Comparison of ENCODE assay signal across 1 cellular context in genomic region chr20:43530321-43531090, GRCh38.
A peak's percentile ranks its signal among the peaks of the same experiment; 100 is the strongest.
TF ChIP-seq lines count a peak whose summit lies in the region.

No MANE protein-coding gene starts in this region.

TF ChIP-seq in HepG2, 621 proteins besides CTCF, POLR2A, EP300 and RAD21 (continued from another document and continues in another):
- peak; percentile 77 for TF ChIP-seq DRAP1 (CRISPR knock-in tag; IDR thresholded peaks at IDR 0.05)
- TF ChIP-seq, protein P1, sequence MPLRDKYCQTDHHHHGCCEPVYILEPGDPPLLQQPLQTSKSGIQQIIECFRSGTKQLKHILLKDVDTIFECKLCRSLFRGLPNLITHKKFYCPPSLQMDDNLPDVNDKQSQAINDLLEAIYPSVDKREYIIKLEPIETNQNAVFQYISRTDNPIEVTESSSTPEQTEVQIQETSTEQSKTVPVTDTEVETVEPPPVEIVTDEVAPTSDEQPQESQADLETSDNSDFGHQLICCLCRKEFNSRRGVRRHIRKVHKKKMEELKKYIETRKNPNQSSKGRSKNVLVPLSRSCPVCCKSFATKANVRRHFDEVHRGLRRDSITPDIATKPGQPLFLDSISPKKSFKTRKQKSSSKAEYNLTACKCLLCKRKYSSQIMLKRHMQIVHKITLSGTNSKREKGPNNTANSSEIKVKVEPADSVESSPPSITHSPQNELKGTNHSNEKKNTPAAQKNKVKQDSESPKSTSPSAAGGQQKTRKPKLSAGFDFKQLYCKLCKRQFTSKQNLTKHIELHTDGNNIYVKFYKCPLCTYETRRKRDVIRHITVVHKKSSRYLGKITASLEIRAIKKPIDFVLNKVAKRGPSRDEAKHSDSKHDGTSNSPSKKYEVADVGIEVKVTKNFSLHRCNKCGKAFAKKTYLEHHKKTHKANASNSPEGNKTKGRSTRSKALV (CRISPR knock-in tag; IDR thresholded peaks at IDR 0.05) = no peak
- no peak for TF ChIP-seq RELA (CRISPR knock-in tag; IDR thresholded peaks at IDR 0.05)
- TF ChIP-seq ZNF383 (CRISPR knock-in tag; IDR thresholded peaks at IDR 0.05; ENCODE audit: borderline replicate concordance) = no peak
- TF ChIP-seq CENPBD1 (CRISPR knock-in tag; IDR thresholded peaks at IDR 0.05; ENCODE audit: borderline replicate concordance, low read depth) = no peak
- TF ChIP-seq HDAC2 (CRISPR knock-in tag; IDR thresholded peaks at IDR 0.05) = peak; percentile 94
- peak; percentile 92 for TF ChIP-seq ZNF747 (CRISPR knock-in tag; IDR thresholded peaks at IDR 0.05; ENCODE audit: borderline replicate concordance)
- TF ChIP-seq, protein P2, sequence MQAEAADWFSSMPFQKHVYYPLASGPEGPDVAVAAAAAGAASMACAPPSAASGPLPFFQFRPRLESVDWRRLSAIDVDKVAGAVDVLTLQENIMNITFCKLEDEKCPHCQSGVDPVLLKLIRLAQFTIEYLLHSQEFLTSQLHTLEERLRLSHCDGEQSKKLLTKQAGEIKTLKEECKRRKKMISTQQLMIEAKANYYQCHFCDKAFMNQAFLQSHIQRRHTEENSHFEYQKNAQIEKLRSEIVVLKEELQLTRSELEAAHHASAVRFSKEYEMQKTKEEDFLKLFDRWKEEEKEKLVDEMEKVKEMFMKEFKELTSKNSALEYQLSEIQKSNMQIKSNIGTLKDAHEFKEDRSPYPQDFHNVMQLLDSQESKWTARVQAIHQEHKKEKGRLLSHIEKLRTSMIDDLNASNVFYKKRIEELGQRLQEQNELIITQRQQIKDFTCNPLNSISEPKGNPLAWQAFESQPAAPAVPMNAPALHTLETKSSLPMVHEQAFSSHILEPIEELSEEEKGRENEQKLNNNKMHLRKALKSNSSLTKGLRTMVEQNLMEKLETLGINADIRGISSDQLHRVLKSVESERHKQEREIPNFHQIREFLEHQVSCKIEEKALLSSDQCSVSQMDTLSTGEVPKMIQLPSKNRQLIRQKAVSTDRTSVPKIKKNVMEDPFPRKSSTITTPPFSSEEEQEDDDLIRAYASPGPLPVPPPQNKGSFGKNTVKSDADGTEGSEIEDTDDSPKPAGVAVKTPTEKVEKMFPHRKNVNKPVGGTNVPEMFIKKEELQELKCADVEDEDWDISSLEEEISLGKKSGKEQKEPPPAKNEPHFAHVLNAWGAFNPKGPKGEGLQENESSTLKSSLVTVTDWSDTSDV (CRISPR knock-in tag; IDR thresholded peaks at IDR 0.05) = no peak; the same call in 1 of the 2 replicates
- TF ChIP-seq, protein P3, sequence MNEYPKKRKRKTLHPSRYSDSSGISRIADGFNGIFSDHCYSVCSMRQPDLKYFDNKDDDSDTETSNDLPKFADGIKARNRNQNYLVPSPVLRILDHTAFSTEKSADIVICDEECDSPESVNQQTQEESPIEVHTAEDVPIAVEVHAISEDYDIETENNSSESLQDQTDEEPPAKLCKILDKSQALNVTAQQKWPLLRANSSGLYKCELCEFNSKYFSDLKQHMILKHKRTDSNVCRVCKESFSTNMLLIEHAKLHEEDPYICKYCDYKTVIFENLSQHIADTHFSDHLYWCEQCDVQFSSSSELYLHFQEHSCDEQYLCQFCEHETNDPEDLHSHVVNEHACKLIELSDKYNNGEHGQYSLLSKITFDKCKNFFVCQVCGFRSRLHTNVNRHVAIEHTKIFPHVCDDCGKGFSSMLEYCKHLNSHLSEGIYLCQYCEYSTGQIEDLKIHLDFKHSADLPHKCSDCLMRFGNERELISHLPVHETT (CRISPR knock-in tag; conservative IDR thresholded peaks at IDR 0.05) = no peak; the same call in 1 of the 2 replicates
- TF ChIP-seq CCDC6 (CRISPR knock-in tag; IDR thresholded peaks at IDR 0.05) = peak; percentile 90
- TF ChIP-seq HOXA5 (CRISPR knock-in tag; IDR thresholded peaks at IDR 0.05) = peak; percentile 39; the same call in 1 of the 2 replicates
- no peak; the same call in 1 of the 2 replicates for TF ChIP-seq POLR2AphosphoS5 (IDR thresholded peaks at IDR 0.05; ENCODE audit: low read depth, low read length)
- peak; percentile 77 for TF ChIP-seq FOXA3 (CRISPR knock-in tag; IDR thresholded peaks at IDR 0.05)
- peak; percentile 99 for TF ChIP-seq SALL1 (CRISPR knock-in tag; IDR thresholded peaks at IDR 0.05)
- TF ChIP-seq, protein P4, sequence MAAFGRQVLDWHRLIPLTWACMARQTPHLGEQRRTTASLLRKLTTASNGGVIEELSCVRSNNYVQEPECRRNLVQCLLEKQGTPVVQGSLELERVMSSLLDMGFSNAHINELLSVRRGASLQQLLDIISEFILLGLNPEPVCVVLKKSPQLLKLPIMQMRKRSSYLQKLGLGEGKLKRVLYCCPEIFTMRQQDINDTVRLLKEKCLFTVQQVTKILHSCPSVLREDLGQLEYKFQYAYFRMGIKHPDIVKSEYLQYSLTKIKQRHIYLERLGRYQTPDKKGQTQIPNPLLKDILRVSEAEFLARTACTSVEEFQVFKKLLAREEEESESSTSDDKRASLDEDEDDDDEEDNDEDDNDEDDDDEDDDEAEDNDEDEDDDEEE (CRISPR knock-in tag; IDR thresholded peaks at IDR 0.05) = peak; percentile 98; the same call in 1 of the 2 replicates
- TF ChIP-seq ZNF234 (CRISPR knock-in tag; conservative IDR thresholded peaks at IDR 0.05) = peak; percentile 93
- TF ChIP-seq ZNF577 (CRISPR knock-in tag; IDR thresholded peaks at IDR 0.05; ENCODE audit: borderline replicate concordance, low read depth) = no peak
- peak; percentile 99 for TF ChIP-seq ERF (CRISPR knock-in tag; IDR thresholded peaks at IDR 0.05)
- TF ChIP-seq GTF3A (CRISPR knock-in tag; conservative IDR thresholded peaks at IDR 0.05) = no peak
- TF ChIP-seq, protein P5, sequence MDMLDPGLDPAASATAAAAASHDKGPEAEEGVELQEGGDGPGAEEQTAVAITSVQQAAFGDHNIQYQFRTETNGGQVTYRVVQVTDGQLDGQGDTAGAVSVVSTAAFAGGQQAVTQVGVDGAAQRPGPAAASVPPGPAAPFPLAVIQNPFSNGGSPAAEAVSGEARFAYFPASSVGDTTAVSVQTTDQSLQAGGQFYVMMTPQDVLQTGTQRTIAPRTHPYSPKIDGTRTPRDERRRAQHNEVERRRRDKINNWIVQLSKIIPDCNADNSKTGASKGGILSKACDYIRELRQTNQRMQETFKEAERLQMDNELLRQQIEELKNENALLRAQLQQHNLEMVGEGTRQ (IDR thresholded peaks at IDR 0.05; ENCODE audit: low read depth, low read length) = peak; percentile 54
- TF ChIP-seq, protein P5 (CRISPR knock-in tag; IDR thresholded peaks at IDR 0.05; ENCODE audit: borderline replicate concordance) = peak; percentile 61; the same call in 1 of the 2 replicates
- TF ChIP-seq ZNF143 (CRISPR knock-in tag; IDR thresholded peaks at IDR 0.05) = no peak; the same call in 1 of the 2 replicates
- peak; percentile 99 for TF ChIP-seq NPAS2 (CRISPR knock-in tag; IDR thresholded peaks at IDR 0.05; ENCODE audit: borderline replicate concordance)
- TF ChIP-seq SAP130 (CRISPR knock-in tag; IDR thresholded peaks at IDR 0.05; ENCODE audit: low read depth) = peak; percentile 98
- no peak for TF ChIP-seq ZNF775 (CRISPR knock-in tag; IDR thresholded peaks at IDR 0.05; ENCODE audit: borderline replicate concordance)
- TF ChIP-seq, protein P6, sequence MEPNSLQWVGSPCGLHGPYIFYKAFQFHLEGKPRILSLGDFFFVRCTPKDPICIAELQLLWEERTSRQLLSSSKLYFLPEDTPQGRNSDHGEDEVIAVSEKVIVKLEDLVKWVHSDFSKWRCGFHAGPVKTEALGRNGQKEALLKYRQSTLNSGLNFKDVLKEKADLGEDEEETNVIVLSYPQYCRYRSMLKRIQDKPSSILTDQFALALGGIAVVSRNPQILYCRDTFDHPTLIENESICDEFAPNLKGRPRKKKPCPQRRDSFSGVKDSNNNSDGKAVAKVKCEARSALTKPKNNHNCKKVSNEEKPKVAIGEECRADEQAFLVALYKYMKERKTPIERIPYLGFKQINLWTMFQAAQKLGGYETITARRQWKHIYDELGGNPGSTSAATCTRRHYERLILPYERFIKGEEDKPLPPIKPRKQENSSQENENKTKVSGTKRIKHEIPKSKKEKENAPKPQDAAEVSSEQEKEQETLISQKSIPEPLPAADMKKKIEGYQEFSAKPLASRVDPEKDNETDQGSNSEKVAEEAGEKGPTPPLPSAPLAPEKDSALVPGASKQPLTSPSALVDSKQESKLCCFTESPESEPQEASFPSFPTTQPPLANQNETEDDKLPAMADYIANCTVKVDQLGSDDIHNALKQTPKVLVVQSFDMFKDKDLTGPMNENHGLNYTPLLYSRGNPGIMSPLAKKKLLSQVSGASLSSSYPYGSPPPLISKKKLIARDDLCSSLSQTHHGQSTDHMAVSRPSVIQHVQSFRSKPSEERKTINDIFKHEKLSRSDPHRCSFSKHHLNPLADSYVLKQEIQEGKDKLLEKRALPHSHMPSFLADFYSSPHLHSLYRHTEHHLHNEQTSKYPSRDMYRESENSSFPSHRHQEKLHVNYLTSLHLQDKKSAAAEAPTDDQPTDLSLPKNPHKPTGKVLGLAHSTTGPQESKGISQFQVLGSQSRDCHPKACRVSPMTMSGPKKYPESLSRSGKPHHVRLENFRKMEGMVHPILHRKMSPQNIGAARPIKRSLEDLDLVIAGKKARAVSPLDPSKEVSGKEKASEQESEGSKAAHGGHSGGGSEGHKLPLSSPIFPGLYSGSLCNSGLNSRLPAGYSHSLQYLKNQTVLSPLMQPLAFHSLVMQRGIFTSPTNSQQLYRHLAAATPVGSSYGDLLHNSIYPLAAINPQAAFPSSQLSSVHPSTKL (CRISPR knock-in tag; IDR thresholded peaks at IDR 0.05) = peak; percentile 92
- TF ChIP-seq ZFAT (CRISPR knock-in tag; conservative IDR thresholded peaks at IDR 0.05) = no peak
- peak; percentile 89 for TF ChIP-seq NFKBIZ (CRISPR knock-in tag; IDR thresholded peaks at IDR 0.05)
- TF ChIP-seq MIER2 (CRISPR knock-in tag; IDR thresholded peaks at IDR 0.05) = peak; percentile 84
- TF ChIP-seq ZNF333 (CRISPR knock-in tag; IDR thresholded peaks at IDR 0.05; ENCODE audit: borderline replicate concordance) = peak; percentile 93
- TF ChIP-seq AKAP8 (CRISPR knock-in tag; IDR thresholded peaks at IDR 0.05) = 0 out of 2 replicates have a peak, but pooled peaks have one; percentile 49
- TF ChIP-seq ZNF883 (CRISPR knock-in tag; IDR thresholded peaks at IDR 0.05; ENCODE audit: not compliant biosample characterization) = peak; percentile 89
- TF ChIP-seq, protein P7, sequence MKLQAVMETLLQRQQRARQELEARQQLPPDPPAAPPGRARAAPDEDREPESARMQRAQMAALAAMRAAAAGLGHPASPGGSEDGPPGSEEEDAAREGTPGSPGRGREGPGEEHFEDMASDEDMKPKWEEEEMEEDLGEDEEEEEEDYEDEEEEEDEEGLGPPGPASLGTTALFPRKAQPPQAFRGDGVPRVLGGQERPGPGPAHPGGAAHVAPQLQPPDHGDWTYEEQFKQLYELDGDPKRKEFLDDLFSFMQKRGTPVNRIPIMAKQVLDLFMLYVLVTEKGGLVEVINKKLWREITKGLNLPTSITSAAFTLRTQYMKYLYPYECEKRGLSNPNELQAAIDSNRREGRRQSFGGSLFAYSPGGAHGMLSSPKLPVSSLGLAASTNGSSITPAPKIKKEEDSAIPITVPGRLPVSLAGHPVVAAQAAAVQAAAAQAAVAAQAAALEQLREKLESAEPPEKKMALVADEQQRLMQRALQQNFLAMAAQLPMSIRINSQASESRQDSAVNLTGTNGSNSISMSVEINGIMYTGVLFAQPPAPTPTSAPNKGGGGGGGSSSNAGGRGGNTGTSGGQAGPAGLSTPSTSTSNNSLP (IDR thresholded peaks at IDR 0.05; ENCODE audit: low read depth, low read length) = peak; percentile 87
- TF ChIP-seq SMYD3 (CRISPR knock-in tag; IDR thresholded peaks at IDR 0.05) = peak; percentile 86
- no peak for TF ChIP-seq ARNT (IDR thresholded peaks at IDR 0.05)
- TF ChIP-seq SP140L (CRISPR knock-in tag; IDR thresholded peaks at IDR 0.05; ENCODE audit: borderline replicate concordance) = peak; percentile 79; the same call in 1 of the 2 replicates
- no peak for TF ChIP-seq SP4 (CRISPR knock-in tag; IDR thresholded peaks at IDR 0.05)
- peak; percentile 85 for TF ChIP-seq ARID2 (CRISPR knock-in tag; IDR thresholded peaks at IDR 0.05; ENCODE audit: borderline replicate concordance)
- TF ChIP-seq ZFP36 (IDR thresholded peaks at IDR 0.05; ENCODE audit: borderline replicate concordance, low read depth, low read length, partially characterized antibody) = no peak
- peak; percentile 56 for TF ChIP-seq GATAD1 (CRISPR knock-in tag; IDR thresholded peaks at IDR 0.05)
- TF ChIP-seq, protein P8, sequence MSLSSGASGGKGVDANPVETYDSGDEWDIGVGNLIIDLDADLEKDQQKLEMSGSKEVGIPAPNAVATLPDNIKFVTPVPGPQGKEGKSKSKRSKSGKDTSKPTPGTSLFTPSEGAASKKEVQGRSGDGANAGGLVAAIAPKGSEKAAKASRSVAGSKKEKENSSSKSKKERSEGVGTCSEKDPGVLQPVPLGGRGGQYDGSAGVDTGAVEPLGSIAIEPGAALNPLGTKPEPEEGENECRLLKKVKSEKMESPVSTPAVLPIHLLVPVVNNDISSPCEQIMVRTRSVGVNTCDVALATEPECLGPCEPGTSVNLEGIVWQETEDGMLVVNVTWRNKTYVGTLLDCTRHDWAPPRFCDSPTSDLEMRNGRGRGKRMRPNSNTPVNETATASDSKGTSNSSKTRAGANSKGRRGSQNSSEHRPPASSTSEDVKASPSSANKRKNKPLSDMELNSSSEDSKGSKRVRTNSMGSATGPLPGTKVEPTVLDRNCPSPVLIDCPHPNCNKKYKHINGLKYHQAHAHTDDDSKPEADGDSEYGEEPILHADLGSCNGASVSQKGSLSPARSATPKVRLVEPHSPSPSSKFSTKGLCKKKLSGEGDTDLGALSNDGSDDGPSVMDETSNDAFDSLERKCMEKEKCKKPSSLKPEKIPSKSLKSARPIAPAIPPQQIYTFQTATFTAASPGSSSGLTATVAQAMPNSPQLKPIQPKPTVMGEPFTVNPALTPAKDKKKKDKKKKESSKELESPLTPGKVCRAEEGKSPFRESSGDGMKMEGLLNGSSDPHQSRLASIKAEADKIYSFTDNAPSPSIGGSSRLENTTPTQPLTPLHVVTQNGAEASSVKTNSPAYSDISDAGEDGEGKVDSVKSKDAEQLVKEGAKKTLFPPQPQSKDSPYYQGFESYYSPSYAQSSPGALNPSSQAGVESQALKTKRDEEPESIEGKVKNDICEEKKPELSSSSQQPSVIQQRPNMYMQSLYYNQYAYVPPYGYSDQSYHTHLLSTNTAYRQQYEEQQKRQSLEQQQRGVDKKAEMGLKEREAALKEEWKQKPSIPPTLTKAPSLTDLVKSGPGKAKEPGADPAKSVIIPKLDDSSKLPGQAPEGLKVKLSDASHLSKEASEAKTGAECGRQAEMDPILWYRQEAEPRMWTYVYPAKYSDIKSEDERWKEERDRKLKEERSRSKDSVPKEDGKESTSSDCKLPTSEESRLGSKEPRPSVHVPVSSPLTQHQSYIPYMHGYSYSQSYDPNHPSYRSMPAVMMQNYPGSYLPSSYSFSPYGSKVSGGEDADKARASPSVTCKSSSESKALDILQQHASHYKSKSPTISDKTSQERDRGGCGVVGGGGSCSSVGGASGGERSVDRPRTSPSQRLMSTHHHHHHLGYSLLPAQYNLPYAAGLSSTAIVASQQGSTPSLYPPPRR (CRISPR knock-in tag; IDR thresholded peaks at IDR 0.05; ENCODE audit: borderline replicate concordance) = peak; percentile 75; the same call in 1 of the 2 replicates
